Comparison of ENCODE assay signal across 26 cellular contexts in genomic region chr20:54203281-54203680, GRCh38. TPM values are rescaled to one million over a fixed set of nuclear protein-coding genes. Genes with fewer than 3 reads are reported as not detected.
"Had no signal": no experiment of that assay in that cellular context is flagged by ENCODE, and none has a peak within 500 bp of the region (broad histone marks: within the 10 kb centered on the region; RNA-seq: fewer than 3 reads in every experiment).

No MANE protein-coding gene starts in this region.

- ATAC-seq: activated CD8-positive, alpha-beta memory T cell treated with anti-CD3 and anti-CD28 coated beads, Interleukin-2, amount 10 ng/mL, durations not matched to agents 7 days and 5 days; Panc1; Right ventricle myocardium inferior; T-helper 17 cell had no signal

- H3K27me3 ChIP-seq: breast epithelium had no signal

- H3K36me3 ChIP-seq: breast epithelium had no signal

- H3K4me3 ChIP-seq: breast epithelium had no signal

- H3K9me3 ChIP-seq: breast epithelium, SK-N-SH had no signal

- H3K27ac ChIP-seq: breast epithelium had no signal

- H3K4me1 ChIP-seq: breast epithelium had no signal

- DNase-seq: activated B cell treated with CpG ODN at 0.5 μM for 24 hours; activated CD4-positive, alpha-beta T cell treated with anti-CD3 and anti-CD28 coated beads for 1 hour; activated CD4-positive, alpha-beta T cell treated with anti-CD3 and anti-CD28 coated beads, Interleukin-2, amount 10 ng/mL, durations not matched to agents 24 days and 14 days; activated CD4-positive, alpha-beta T cell treated with anti-CD3 and anti-CD28 coated beads, Interleukin-2, amount 50 U/mL, for 48 hours; activated CD8-positive, alpha-beta memory T cell treated with anti-CD3 and anti-CD28 coated beads, Interleukin-2, amount 10 ng/mL, durations not matched to agents 7 days and 5 days; activated effector memory CD4-positive, alpha-beta T cell treated with Interleukin-2 at 50 U/mL for 16 hours; activated naive CD4-positive, alpha-beta T cell; activated T-cell treated with anti-CD3 and anti-CD28 coated beads, Interleukin-2, amount 50 U/mL, for 24 hours; aorta; caudate nucleus; Karpas-422; NCI-H1105 treated with DMSO at 0.1 percent for 48 hours; NCI-H1436 treated with DMSO at 0.1 percent for 48 hours; NCI-H187; NCI-H2081; NCI-H446; NCI-H524; OCI-M1; RPMI8226; SK-N-SH; T-helper 17 cell; T-helper 9 cell had no signal

RNA-seq across cellular contexts. Expression of gene CYP24A1, which starts 29.5 kb away (rescaled TPM):
- total RNA-seq: activated B cell treated with CpG ODN at 0.5 μM for 24 hours; activated CD4-positive, alpha-beta T cell treated with anti-CD3 and anti-CD28 coated beads, Interleukin-2, amount 10 ng/mL, durations not matched to agents 24 days and 14 days; activated CD8-positive, alpha-beta memory T cell treated with anti-CD3 and anti-CD28 coated beads, Interleukin-2, amount 10 ng/mL, durations not matched to agents 7 days and 5 days; activated T-helper 1 cell treated with anti-CD3 and anti-CD28 coated beads, Interleukin-12 subunit alpha, Interleukin-12 subunit beta, Interleukin-2, Interleukin-4 antibody, amounts not matched to agents 30 ng/mL and 10 ng/mL and 1 ng/mL, durations not matched to agents 14 hours and 24 hours and 36 hours; aorta; Right ventricle myocardium inferior had no signal
